ENCODE assay signal across 36 cellular contexts in genomic region chr9:98127226-98127625, GRCh38.
"Had no signal": no experiment of that assay in that cellular context is flagged by ENCODE, and none has a peak within 500 bp of the region (broad histone marks: within the 10 kb centered on the region; RNA-seq: fewer than 3 reads in every experiment).

No MANE protein-coding gene starts in this region.

- DNase-seq: activated B cell treated with CpG ODN at 0.5 μM for 24 hours; activated CD4-positive, alpha-beta memory T cell treated with anti-CD3 and anti-CD28 coated beads for 36 hours; activated CD4-positive, alpha-beta T cell treated with anti-CD3 and anti-CD28 coated beads for 4 hours; activated CD4-positive, alpha-beta T cell treated with anti-CD3 and anti-CD28 coated beads, Interleukin-2, amount 50 U/mL, for 1 hour; activated CD4-positive, CD25-positive, alpha-beta regulatory T cell treated with anti-CD3 and anti-CD28 coated beads, Interleukin-2, amount 50 U/mL, for 72 hours; activated gamma-delta T cell treated with Interleukin-2 at 50 U/mL for 16 hours; activated naive CD4-positive, alpha-beta T cell treated with anti-CD3 and anti-CD28 coated beads for 36 hours; activated naive CD8-positive, alpha-beta T cell treated with anti-CD3 and anti-CD28 coated beads, Interleukin-2, amount 50 U/mL, for 24 hours; activated T-cell treated with anti-CD3 and anti-CD28 coated beads, Interleukin-2, amount 50 U/mL, for 1 hour; activated T-cell treated with anti-CD3 and anti-CD28 coated beads, Interleukin-2, amount 50 U/mL, for 72 hours; anterior cingulate cortex; caudate nucleus; Karpas-422; KBM-7; NCI-H1105; NCI-H1417 treated with DMSO at 0.1 percent for 48 hours; NCI-H187 treated with DMSO at 0.1 percent for 48 hours; NCI-H2081; NCI-H2171 treated with DMSO at 0.1 percent for 48 hours; NCI-H2227 treated with DMSO at 0.1 percent for 48 hours; NCI-H446; NCI-H524; NCI-H69; PC-3; Peyer's patch; RPMI8226; SHP77 treated with DMSO at 0.1 percent for 48 hours; SK-N-SH; T-helper 2 cell; T-helper 9 cell had no signal

- H3K27ac Mint-ChIP-seq: activated B cell treated with CpG ODN at 0.5 μM for 24 hours; activated CD4-positive, alpha-beta memory T cell treated with anti-CD3 and anti-CD28 coated beads for 36 hours; activated naive CD4-positive, alpha-beta T cell treated with anti-CD3 and anti-CD28 coated beads for 36 hours; activated naive CD8-positive, alpha-beta T cell; activated naive CD8-positive, alpha-beta T cell treated with anti-CD3 and anti-CD28 coated beads, Interleukin-2, amount 50 U/mL, for 24 hours; activated T-cell treated with anti-CD3 and anti-CD28 coated beads, Interleukin-2, amount 50 U/mL, for 72 hours; activated T-helper 2 cell treated with anti-CD3 and anti-CD28 coated beads, Interferon-gamma antibody, Interleukin-2, Interleukin-4, amounts not matched to agents 10 μg/mL and 5 μg/mL and 100 μg/mL, durations not matched to agents 14 hours and 24 hours and 36 hours; brain had no signal

- H3K9me2 ChIP-seq: SK-N-SH had no signal

- H3K27ac ChIP-seq: SJSA1, VCaP had no signal

- H3K4me1 Mint-ChIP-seq: brain had no signal

- H3K4me1 ChIP-seq: SJSA1 had no signal

- ATAC-seq: activated naive CD8-positive, alpha-beta T cell treated with anti-CD3 and anti-CD28 coated beads, Interleukin-2, amount 50 U/mL, for 24 hours; activated T-cell treated with anti-CD3 and anti-CD28 coated beads, Interleukin-2, amount 50 U/mL, for 72 hours; PC-3 had no signal

- H3K36me3 ChIP-seq: SJSA1 had no signal

- H3K9me3 ChIP-seq: Peyer's patch, SJSA1, SK-N-SH had no signal

- H3K4me3 ChIP-seq: Peyer's patch, SJSA1 had no signal

- H3K36me3 Mint-ChIP-seq: IgD-negative memory B cell had no signal

- H3K9ac ChIP-seq: SK-N-SH had no signal

- H3K27me3 ChIP-seq: Peyer's patch, SJSA1 had no signal

- H3K9me3 Mint-ChIP-seq: activated B cell treated with CpG ODN at 0.5 μM for 24 hours; activated CD4-positive, alpha-beta memory T cell treated with anti-CD3 and anti-CD28 coated beads for 36 hours; activated naive CD4-positive, alpha-beta T cell treated with anti-CD3 and anti-CD28 coated beads for 36 hours; activated naive CD8-positive, alpha-beta T cell treated with anti-CD3 and anti-CD28 coated beads, Interleukin-2, amount 50 U/mL, for 24 hours; activated T-cell treated with anti-CD3 and anti-CD28 coated beads, Interleukin-2, amount 50 U/mL, for 72 hours; activated T-helper 2 cell treated with anti-CD3 and anti-CD28 coated beads, Interferon-gamma antibody, Interleukin-2, Interleukin-4, amounts not matched to agents 10 μg/mL and 5 μg/mL and 100 μg/mL, durations not matched to agents 14 hours and 24 hours and 36 hours; brain; IgD-negative memory B cell had no signal

- H3K4me3 Mint-ChIP-seq: activated B cell treated with CpG ODN at 0.5 μM for 24 hours; activated CD4-positive, alpha-beta memory T cell treated with anti-CD3 and anti-CD28 coated beads for 36 hours; activated naive CD4-positive, alpha-beta T cell treated with anti-CD3 and anti-CD28 coated beads for 36 hours; activated naive CD8-positive, alpha-beta T cell; activated naive CD8-positive, alpha-beta T cell treated with anti-CD3 and anti-CD28 coated beads, Interleukin-2, amount 50 U/mL, for 24 hours; activated T-cell treated with anti-CD3 and anti-CD28 coated beads, Interleukin-2, amount 50 U/mL, for 72 hours; brain; IgD-negative memory B cell had no signal

- H3K4me2 ChIP-seq: SK-N-SH had no signal

- H3K27me3 Mint-ChIP-seq: activated B cell treated with CpG ODN at 0.5 μM for 24 hours; activated CD4-positive, alpha-beta memory T cell treated with anti-CD3 and anti-CD28 coated beads for 36 hours; activated naive CD8-positive, alpha-beta T cell; activated naive CD8-positive, alpha-beta T cell treated with anti-CD3 and anti-CD28 coated beads, Interleukin-2, amount 50 U/mL, for 24 hours; IgD-negative memory B cell had no signal
